20 cellular contexts compared by ENCODE assay signal in genomic region chr3:12991481-12991837, GRCh38.
DNase-seq lines count a peak whose midpoint lies in the region; ATAC-seq and TF ChIP-seq lines count a peak whose summit lies in the region.
"Had no signal": no experiment of that assay in that cellular context is flagged by ENCODE, and none has a peak within 500 bp of the region (broad histone marks: within the 10 kb centered on the region; RNA-seq: fewer than 3 reads in every experiment).

No MANE protein-coding gene starts in this region.

- H3K4me2 ChIP-seq in trophoblast cell (ENCODE audit: low read length) = no peak overlapping the region
- H3K4me2 ChIP-seq: GM23338 had no signal

- peak overlapping the region; percentile 60 for H4K91ac ChIP-seq in trophoblast cell (ENCODE audit: low read depth, low read length)

- H3K79me2 ChIP-seq in trophoblast cell (ENCODE audit: control insufficient read depth, insufficient read depth, low read length, poor library complexity) = peaks cover 15% of the 10 kb centered on the region

- no peak overlapping the region for H2AFZ ChIP-seq in trophoblast cell (ENCODE audit: insufficient read depth, low read length, poor library complexity)
- H2AFZ ChIP-seq: GM23338 had no signal

- BruUV-seq in Caco-2 (replicated peaks; lab: Mats Ljungman, UMichigan) = no TSS peak

- ATAC-seq in CD4-positive, alpha-beta T cell (ENCODE audit: poor library complexity) = no peak
- no peak for ATAC-seq in T-cell (replicated peaks in 1 of 4)
- ATAC-seq: activated CD4-positive, alpha-beta T cell treated with anti-CD3 and anti-CD28 coated beads for 36 hours; GM23338; stimulated activated naive CD8-positive, alpha-beta T cell treated with anti-CD3 and anti-CD28 coated beads, Interleukin-15, amount 100 ng/mL, for 72 hours had no signal

- peaks cover 35% of the 10 kb centered on the region for H3K79me1 ChIP-seq in trophoblast cell (ENCODE audit: low read length)

- CTCF ChIA-PET in CD4-positive, alpha-beta T cell (lab: Charles Lee) = no interaction called here
- CTCF ChIA-PET in T-cell (lab: Charles Lee) = no interaction called here
- CTCF ChIA-PET in Caco-2 (lab: Charles Lee) = no interaction called here

- peak overlapping the region; percentile 42 for H3K4ac ChIP-seq in trophoblast cell (ENCODE audit: low read depth, low read length)

- H3K36me3 ChIP-seq in left ventricle myocardium inferior (no peaks in the 10 kb centered on the region), trophoblast cell (ENCODE audit: control insufficient read depth in 1 of 2, insufficient read depth in 2 of 2, low read length in 2 of 2) (no peaks in the 10 kb centered on the region), Caco-2 (ENCODE audit: control insufficient read depth, insufficient read depth, low read length) (no peaks in the 10 kb centered on the region), breast epithelium (no peaks in the 10 kb centered on the region)
- H3K36me3 ChIP-seq: esophagus squamous epithelium had no signal

- no peak overlapping the region for H2BK5ac ChIP-seq in trophoblast cell (ENCODE audit: low read depth, low read length, poor library complexity)

- no CpG with 5 or more reads among the region's 2 CpGs for WGBS in trophoblast cell (ENCODE audit: extremely low coverage, insufficient coverage, insufficient read length)

- peaks cover 87% of the 10 kb centered on the region for H3K4me1 ChIP-seq in left ventricle myocardium inferior
- H3K4me1 ChIP-seq in trophoblast cell (ENCODE audit: control insufficient read depth in 1 of 2, insufficient read depth in 2 of 2, low read length in 2 of 2) = peaks cover 37 to 50% of the 10 kb centered on the region in 2 experiments
- H3K4me1 ChIP-seq in Caco-2 = peaks cover 10% of the 10 kb centered on the region
- H3K4me1 ChIP-seq in breast epithelium = no peaks in the 10 kb centered on the region

- H3K27ac ChIP-seq in CD4-positive, alpha-beta T cell (ENCODE audit: low read depth, low read length) = no peak overlapping the region
- H3K27ac ChIP-seq in left ventricle myocardium inferior (replicated peaks) = peak overlapping the region; percentile 95
- H3K27ac ChIP-seq in trophoblast cell (ENCODE audit: low read depth, low read length) = peak overlapping the region; percentile 79
- peak overlapping the region in 1 of 2 donors; percentile 21 for H3K27ac ChIP-seq in breast epithelium

- no peaks in the 10 kb centered on the region for H3K9me3 Mint-ChIP-seq in CD4-positive, alpha-beta T cell
- H3K9me3 Mint-ChIP-seq in T-cell (no peaks in the 10 kb centered on the region), Caco-2 (ENCODE audit: unreplicated experiment) (no peaks in the 10 kb centered on the region)
- H3K9me3 Mint-ChIP-seq: stimulated activated naive CD8-positive, alpha-beta T cell treated with anti-CD3 and anti-CD28 coated beads, Interleukin-15, amount 100 ng/mL, for 72 hours had no signal

- peak overlapping the region; percentile 63 for H3K18ac ChIP-seq in trophoblast cell (ENCODE audit: low read length)

- no peak overlapping the region for H3K23ac ChIP-seq in trophoblast cell (ENCODE audit: low read length)

- no peaks in the 10 kb centered on the region for H3K9me3 ChIP-seq in CD4-positive, alpha-beta T cell (ENCODE audit: control insufficient read depth, low read length)
- H3K9me3 ChIP-seq in left ventricle myocardium inferior (replicated peaks) (no peaks in the 10 kb centered on the region), trophoblast cell (ENCODE audit: insufficient read depth, low read depth, low read length) (no peaks in the 10 kb centered on the region), Caco-2 (no peaks in the 10 kb centered on the region), breast epithelium (no peaks in the 10 kb centered on the region)
- H3K9me3 ChIP-seq: esophagus squamous epithelium had no signal

- no peak overlapping the region for H4K12ac ChIP-seq in trophoblast cell (ENCODE audit: low read depth, low read length)

- no peaks in the 10 kb centered on the region for H3K27me3 ChIP-seq in CD4-positive, alpha-beta T cell (ENCODE audit: control insufficient read depth, insufficient read depth, low read length)
- H3K27me3 ChIP-seq in left ventricle myocardium inferior (ENCODE audit: low read depth) = no peaks in the 10 kb centered on the region
- H3K27me3 ChIP-seq in trophoblast cell (ENCODE audit: insufficient read depth, low read length) = no peaks in the 10 kb centered on the region
- no peaks in the 10 kb centered on the region for H3K27me3 ChIP-seq in Caco-2 (replicated peaks; ENCODE audit: control insufficient read depth, insufficient read depth, low read length)
- H3K27me3 ChIP-seq in breast epithelium = no peaks in the 10 kb centered on the region

- no peak overlapping the region for H3K9ac ChIP-seq in trophoblast cell (ENCODE audit: low read length)

- peak overlapping the region; percentile 30 for H3K27ac Mint-ChIP-seq in CD4-positive, alpha-beta T cell
- H3K27ac Mint-ChIP-seq in T-cell = peak overlapping the region in 1 of 2 donors; percentile 0
- H3K27ac Mint-ChIP-seq in Caco-2 (ENCODE audit: unreplicated experiment) = no peak overlapping the region
- H3K27ac Mint-ChIP-seq: activated CD4-positive, alpha-beta T cell treated with anti-CD3 and anti-CD28 coated beads for 36 hours; GM23338 had no signal

- peaks cover 70% of the 10 kb centered on the region for H3K4me1 Mint-ChIP-seq in CD4-positive, alpha-beta T cell (ENCODE audit: low read depth)
- H3K4me1 Mint-ChIP-seq in T-cell (peaks cover 48 to 70% (median 64%) of the 10 kb centered on the region in 3 donors), Caco-2 (ENCODE audit: low read depth, unreplicated experiment) (no peaks in the 10 kb centered on the region)

- no peak for TF ChIP-seq CTCF in CD4-positive, alpha-beta T cell (IDR thresholded peaks at IDR 0.05)
- TF ChIP-seq CTCF in left ventricle myocardium inferior (IDR thresholded peaks at IDR 0.05; ENCODE audit: borderline replicate concordance) (no peak), Caco-2 (IDR thresholded peaks at IDR 0.05; ENCODE audit: insufficient read depth in 1 of 2, low read depth in 1 of 2, low read length in 1 of 2, severe bottlenecking in 1 of 2, unreplicated experiment in 1 of 2) (no peak), breast epithelium (IDR thresholded peaks at IDR 0.05) (no peak)

- H3K27me3 Mint-ChIP-seq in CD4-positive, alpha-beta T cell = no peaks in the 10 kb centered on the region
- H3K27me3 Mint-ChIP-seq in T-cell = no peaks in the 10 kb centered on the region
- no peaks in the 10 kb centered on the region for H3K27me3 Mint-ChIP-seq in Caco-2 (ENCODE audit: insufficient read depth, unreplicated experiment)
- H3K27me3 Mint-ChIP-seq: activated CD4-positive, alpha-beta T cell treated with anti-CD3 and anti-CD28 coated beads for 36 hours; stimulated activated naive CD8-positive, alpha-beta T cell treated with anti-CD3 and anti-CD28 coated beads, Interleukin-15, amount 100 ng/mL, for 72 hours had no signal

- H2AK5ac ChIP-seq in trophoblast cell (ENCODE audit: low read length) = peak overlapping the region; percentile 71

- no peak for DNase-seq in CD4-positive, alpha-beta T cell
- DNase-seq in T-cell = no peak
- no peak for DNase-seq in left ventricle myocardium inferior
- no peak for DNase-seq in trophoblast cell
- no peak for DNase-seq in Caco-2
- no peak for DNase-seq in NCI-H146 (lab: John Stamatoyannopoulos, UW)
- DNase-seq in breast epithelium (ENCODE audit: low spot score in 2 of 2) = no peak
- DNase-seq in retina = no peak
- DNase-seq: activated CD4-positive, alpha-beta T cell treated with anti-CD3 and anti-CD28 coated beads for 36 hours; AML-193; DMS 273 treated with DMSO at 0.1 percent for 48 hours; esophagus squamous epithelium; head of caudate nucleus; kidney; midbrain; SIG-M5; stimulated activated CD4-positive, alpha-beta T cell treated with anti-CD3 and anti-CD28 coated beads, Interleukin-12 subunit alpha, Interleukin-12 subunit beta, amount 100 ng/mL, for 4 hours; stimulated activated naive CD8-positive, alpha-beta T cell treated with anti-CD3 and anti-CD28 coated beads, Interleukin-15, amount 100 ng/mL, for 72 hours had no signal

- H3K14ac ChIP-seq in trophoblast cell (ENCODE audit: low read length) = peak overlapping the region; percentile 45

- peaks cover 27% of the 10 kb centered on the region for H3K36me3 Mint-ChIP-seq in CD4-positive, alpha-beta T cell (ENCODE audit: low read depth)
- H3K36me3 Mint-ChIP-seq in T-cell = peaks cover under 1% of the 10 kb centered on the region
- no peaks in the 10 kb centered on the region for H3K36me3 Mint-ChIP-seq in Caco-2 (ENCODE audit: insufficient read depth, unreplicated experiment)

- H3K4me3 ChIP-seq in left ventricle myocardium inferior (no peak overlapping the region), trophoblast cell (ENCODE audit: low read depth, low read length) (no peak overlapping the region), Caco-2 (ENCODE audit: low read depth, low read length) (no peak overlapping the region), breast epithelium (no peak overlapping the region)
- H3K4me3 ChIP-seq: coronary artery, esophagus squamous epithelium, GM23338 had no signal

- peak overlapping the region; percentile 52 for H2BK12ac ChIP-seq in trophoblast cell (ENCODE audit: low read length)

- peak overlapping the region; percentile 62 for H3K4me3 Mint-ChIP-seq in CD4-positive, alpha-beta T cell
- H3K4me3 Mint-ChIP-seq in T-cell (peak overlapping the region in 2 of 3 donors; percentile 10 to 20), Caco-2 (ENCODE audit: unreplicated experiment) (no peak overlapping the region)
- H3K4me3 Mint-ChIP-seq: activated CD4-positive, alpha-beta T cell treated with anti-CD3 and anti-CD28 coated beads for 36 hours; GM23338; stimulated activated naive CD8-positive, alpha-beta T cell treated with anti-CD3 and anti-CD28 coated beads, Interleukin-15, amount 100 ng/mL, for 72 hours had no signal

- peak overlapping the region; percentile 8 for H2BK120ac ChIP-seq in trophoblast cell (ENCODE audit: insufficient read depth, low read length, poor library complexity)

- no peak for TF ChIP-seq POLR2A in breast epithelium (IDR thresholded peaks at IDR 0.05)

- POLR2A ChIA-PET in CD4-positive, alpha-beta T cell (lab: Charles Lee) = no interaction called here
- POLR2A ChIA-PET in T-cell (lab: Charles Lee) = no interaction called here
- POLR2A ChIA-PET in Caco-2 (lab: Charles Lee) = no interaction called here

- H4K8ac ChIP-seq in trophoblast cell (ENCODE audit: low read depth, low read length) = no peak overlapping the region

- intact Hi-C loops in CD4-positive, alpha-beta T cell (cut with DNase I, micrococcal nuclease) = no loop called here
- intact Hi-C loops in left ventricle myocardium inferior (cut with micrococcal nuclease) (loop anchor here (10.0 kb wide), 1 partner anchor 127 kb away; no protein-coding TSS in a partner anchor), Caco-2 (cut with micrococcal nuclease; ENCODE audit: unreplicated experiment) (no loop called here), breast epithelium (cut with DNase I; ENCODE audit: low total_unique reads) (loop anchor here (10.0 kb wide), 1 partner anchor 1363 kb away; no protein-coding TSS in a partner anchor)

Comparison
In these comparisons a context has a peak if more than half of its experiments do, and no peak if none do; other contexts are left out.
1. intact Hi-C loops: an anchor here in left ventricle myocardium inferior (10.0 kb wide) and breast epithelium (10.0 kb wide); none called in CD4-positive, alpha-beta T cell and Caco-2.